ENCODE assay signal across 24 cellular contexts in genomic region chr6:22082278-22082677, GRCh38.
DNase-seq lines count a peak whose midpoint lies in the region; ATAC-seq and TF ChIP-seq lines count a peak whose summit lies in the region.
"Had no signal": no experiment of that assay in that cellular context is flagged by ENCODE, and none has a peak within 500 bp of the region (broad histone marks: within the 10 kb centered on the region; RNA-seq: fewer than 3 reads in every experiment).

No MANE protein-coding gene starts in this region.

- peaks cover 2% of the 10 kb centered on the region for H3K9me3 Mint-ChIP-seq in glutamatergic neuron (ENCODE audit: unreplicated experiment)

- CTCF ChIA-PET in SK-N-SH (lab: Yijun Ruan, JAX), result interaction anchor here (0.8 kb wide), 1 partner anchor 485 kb away, joined by 3 read pairs; no protein-coding TSS in a partner anchor

- POLR2A ChIA-PET in SK-N-SH (lab: Yijun Ruan, JAX), result no interaction called here

- no peak for DNase-seq in SK-N-SH
- DNase-seq in astrocyte of the hippocampus (ENCODE audit: low read depth, low spot score), result peak; percentile 45
- DNase-seq in glutamatergic neuron, result no peak
- DNase-seq in NCI-H510A treated with DMSO at 0.1 percent for 48 hours (lab: John Stamatoyannopoulos, UW), result no peak
- no peak for DNase-seq in effector CD8-positive, alpha-beta T cell (lab: John Stamatoyannopoulos, UW)
- no peak for DNase-seq in stimulated activated CD8-positive, alpha-beta memory T cell treated with anti-CD3 and anti-CD28 coated beads, Interleukin-4, amount 100 ng/mL, for 48 hours
- DNase-seq: ACHN; activated CD4-positive, CD25-positive, alpha-beta regulatory T cell treated with anti-CD3 and anti-CD28 coated beads, Interleukin-2, amount 50 U/mL, for 72 hours; activated naive CD8-positive, alpha-beta T cell treated with anti-CD3 and anti-CD28 coated beads, Interleukin-2, amount 50 U/mL, for 24 hours; caudate nucleus; CD4-positive, CD25-positive, alpha-beta regulatory T cell; effector CD4-positive, alpha-beta T cell; foreskin melanocyte; left cardiac atrium; NCI-H2029 treated with DMSO at 0.1 percent for 48 hours; NCI-H526 treated with DMSO at 0.1 percent for 48 hours; retina; stimulated activated CD4-positive, alpha-beta T cell treated with anti-CD3 and anti-CD28 coated beads, Interleukin-15, amount 100 ng/mL, for 24 hours; stimulated activated naive CD4-positive, alpha-beta T cell; tibial artery had no signal

- no peaks in the 10 kb centered on the region for H3F3A ChIP-seq in SK-N-SH (replicated peaks; ENCODE audit: insufficient read depth)

- peak overlapping the region; percentile 85 for H3K27ac Mint-ChIP-seq in glutamatergic neuron (ENCODE audit: unreplicated experiment)
- H3K27ac Mint-ChIP-seq: activated naive CD8-positive, alpha-beta T cell treated with anti-CD3 and anti-CD28 coated beads, Interleukin-2, amount 50 U/mL, for 24 hours; activated T-helper 2 cell treated with anti-CD3 and anti-CD28 coated beads, Interferon-gamma antibody, Interleukin-2, Interleukin-4, amounts not matched to agents 10 μg/mL and 5 μg/mL and 100 μg/mL, durations not matched to agents 14 hours and 24 hours and 36 hours; CD4-positive, CD25-positive, alpha-beta regulatory T cell; neural progenitor cell had no signal

- no peaks in the 10 kb centered on the region for H3K9me3 ChIP-seq in SK-N-SH
- H3K9me3 ChIP-seq: tibial artery had no signal

- H4K20me1 ChIP-seq in SK-N-SH (ENCODE audit: insufficient read depth), result no peaks in the 10 kb centered on the region

- no peak for ATAC-seq in SK-N-SH treated with all-trans-retinoic acid at 6 μM for 48 hours
- no peak for ATAC-seq in HG03460 (IDR thresholded peaks at IDR 0.05; ENCODE audit: unreplicated experiment)
- ATAC-seq: activated naive CD8-positive, alpha-beta T cell treated with anti-CD3 and anti-CD28 coated beads, Interleukin-2, amount 50 U/mL, for 24 hours had no signal

- no peak for TF ChIP-seq RAD21 in SK-N-SH (IDR thresholded peaks at IDR 0.05; ENCODE audit: low read length)

- TF ChIP-seq CTCF in SK-N-SH (IDR thresholded peaks at IDR 0.05) (no peak), glutamatergic neuron (IDR thresholded peaks at IDR 0.05; ENCODE audit: partially characterized antibody, unreplicated experiment) (no peak)

- no peak for TF ChIP-seq EP300 in SK-N-SH (IDR thresholded peaks at IDR 0.05; ENCODE audit: borderline replicate concordance in 1 of 2, low read depth in 1 of 2, low read length in 1 of 2)

- peaks cover 0 to 5% of the 10 kb centered on the region in 2 experiments; a peak in 2 of 4 replicates for H3K4me1 ChIP-seq in SK-N-SH (ENCODE audit: control insufficient read depth in 1 of 2, insufficient read depth in 2 of 2, low read depth in 1 of 2, low read length in 1 of 2)

- no peaks in the 10 kb centered on the region for H3K27me3 ChIP-seq in SK-N-SH (ENCODE audit: insufficient read depth)
- H3K27me3 ChIP-seq: neural progenitor cell, tibial artery had no signal

- H3K27ac ChIP-seq in SK-N-SH (ENCODE audit: low read depth in 2 of 2, low read length in 1 of 2), result peak overlapping the region in 1 of 2 experiments; percentile 68; a peak in 2 of 4 replicates
- H3K27ac ChIP-seq: neural progenitor cell, tibial artery had no signal

- no peak overlapping the region for H3K4me2 ChIP-seq in SK-N-SH
- H3K4me2 ChIP-seq: neural progenitor cell had no signal

- H3K9me2 ChIP-seq in SK-N-SH, result no peaks in the 10 kb centered on the region

- peaks cover 17% of the 10 kb centered on the region for H3K36me3 Mint-ChIP-seq in glutamatergic neuron (ENCODE audit: unreplicated experiment)
- H3K36me3 Mint-ChIP-seq: CD4-positive, CD25-positive, alpha-beta regulatory T cell had no signal

- no peaks in the 10 kb centered on the region for H3K79me2 ChIP-seq in SK-N-SH (ENCODE audit: insufficient read depth)

- no peak overlapping the region for H3K9ac ChIP-seq in SK-N-SH
- H3K9ac ChIP-seq: neural progenitor cell had no signal

- H2AFZ ChIP-seq in SK-N-SH (ENCODE audit: low read depth), result no peak overlapping the region
- H2AFZ ChIP-seq: neural progenitor cell had no signal

- peaks cover 3% of the 10 kb centered on the region for H3K27me3 Mint-ChIP-seq in glutamatergic neuron (ENCODE audit: unreplicated experiment)
- H3K27me3 Mint-ChIP-seq: activated naive CD8-positive, alpha-beta T cell treated with anti-CD3 and anti-CD28 coated beads, Interleukin-2, amount 50 U/mL, for 24 hours had no signal

- peaks cover 0 to 10% of the 10 kb centered on the region in 2 experiments for H3K36me3 ChIP-seq in SK-N-SH (replicated peaks in 1 of 2; ENCODE audit: control insufficient read depth in 1 of 2, insufficient read depth in 2 of 2, low read length in 1 of 2)
- H3K36me3 ChIP-seq: neural progenitor cell, tibial artery had no signal

- 55% methylated on average over 2 of the region's 2 CpGs for WGBS in SK-N-SH (ENCODE audit: low lambda C conversion rate)

- H3K4me3 ChIP-seq in SK-N-SH (ENCODE audit: low read depth in 2 of 2, low read length in 1 of 2), result no peak overlapping the region
- H3K4me3 ChIP-seq: neural progenitor cell, tibial artery had no signal

- H3K4me3 Mint-ChIP-seq in glutamatergic neuron (ENCODE audit: unreplicated experiment), result no peak overlapping the region
- H3K4me3 Mint-ChIP-seq: activated naive CD8-positive, alpha-beta T cell treated with anti-CD3 and anti-CD28 coated beads, Interleukin-2, amount 50 U/mL, for 24 hours; CD4-positive, CD25-positive, alpha-beta regulatory T cell; neural progenitor cell had no signal

- H3K4me1 Mint-ChIP-seq in glutamatergic neuron (ENCODE audit: low read depth, unreplicated experiment), result peaks cover 32% of the 10 kb centered on the region
- H3K4me1 Mint-ChIP-seq: activated naive CD8-positive, alpha-beta T cell treated with anti-CD3 and anti-CD28 coated beads, Interleukin-2, amount 50 U/mL, for 24 hours; CD4-positive, CD25-positive, alpha-beta regulatory T cell had no signal

TF ChIP-seq in SK-N-SH treated with all-trans-retinoic acid at 6 μM for 48 hours, 23 proteins besides CTCF, POLR2A, EP300 and RAD21 (continues in another document):
- TF ChIP-seq CSDC2 (CRISPR knock-in tag; IDR thresholded peaks at IDR 0.05), result no peak
- 0 out of 2 replicates have a peak, but pooled peaks have one; percentile 31 for TF ChIP-seq SNAI2 (CRISPR knock-in tag; IDR thresholded peaks at IDR 0.05)
- no peak for TF ChIP-seq BACH2 (CRISPR knock-in tag; IDR thresholded peaks at IDR 0.05; ENCODE audit: borderline replicate concordance)
- TF ChIP-seq ZFP30 (CRISPR knock-in tag; IDR thresholded peaks at IDR 0.05), result no peak
- TF ChIP-seq ZNF8 (CRISPR knock-in tag; IDR thresholded peaks at IDR 0.05), result no peak
- TF ChIP-seq, protein P1, sequence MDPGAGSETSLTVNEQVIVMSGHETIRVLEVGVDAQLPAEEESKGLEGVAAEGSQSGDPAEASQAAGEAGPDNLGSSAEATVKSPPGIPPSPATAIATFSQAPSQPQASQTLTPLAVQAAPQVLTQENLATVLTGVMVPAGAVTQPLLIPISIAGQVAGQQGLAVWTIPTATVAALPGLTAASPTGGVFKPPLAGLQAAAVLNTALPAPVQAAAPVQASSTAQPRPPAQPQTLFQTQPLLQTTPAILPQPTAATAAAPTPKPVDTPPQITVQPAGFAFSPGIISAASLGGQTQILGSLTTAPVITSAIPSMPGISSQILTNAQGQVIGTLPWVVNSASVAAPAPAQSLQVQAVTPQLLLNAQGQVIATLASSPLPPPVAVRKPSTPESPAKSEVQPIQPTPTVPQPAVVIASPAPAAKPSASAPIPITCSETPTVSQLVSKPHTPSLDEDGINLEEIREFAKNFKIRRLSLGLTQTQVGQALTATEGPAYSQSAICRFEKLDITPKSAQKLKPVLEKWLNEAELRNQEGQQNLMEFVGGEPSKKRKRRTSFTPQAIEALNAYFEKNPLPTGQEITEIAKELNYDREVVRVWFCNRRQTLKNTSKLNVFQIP (CRISPR knock-in tag; IDR thresholded peaks at IDR 0.05; ENCODE audit: borderline replicate concordance, low read depth), result no peak
- TF ChIP-seq ISL1 (CRISPR knock-in tag; IDR thresholded peaks at IDR 0.05), result peak; percentile 77
- no peak for TF ChIP-seq PPARA (CRISPR knock-in tag; IDR thresholded peaks at IDR 0.05; ENCODE audit: borderline replicate concordance)
- no peak for TF ChIP-seq ARNTL (CRISPR knock-in tag; IDR thresholded peaks at IDR 0.05; ENCODE audit: borderline replicate concordance, low read depth)

TF ChIP-seq in SK-N-SH, 30 proteins besides CTCF, POLR2A, EP300 and RAD21:
- TF ChIP-seq JUND (IDR thresholded peaks at IDR 0.05) (no peak), SIN3A (IDR thresholded peaks at IDR 0.05; ENCODE audit: borderline replicate concordance, low read depth, low read length) (no peak)
